Comparison of ENCODE assay signal across 20 cellular contexts in genomic region chr14:102862154-102862772, GRCh38.
A peak's percentile ranks its signal among the peaks of the same experiment; 100 is the strongest.
DNase-seq lines count a peak whose midpoint lies in the region; ATAC-seq, FAIRE-seq and TF ChIP-seq lines count a peak whose summit lies in the region.
"Had no signal": no experiment of that assay in that cellular context is flagged by ENCODE, and none has a peak within 500 bp of the region (broad histone marks: within the 10 kb centered on the region; RNA-seq: fewer than 3 reads in every experiment).

No MANE protein-coding gene starts in this region.

- peak; percentile 14 for DNase-seq in MCF 10A (ENCODE audit: unreplicated experiment)
- DNase-seq in mammary epithelial cell: no peak
- DNase-seq in left lung: no peak
- peak; percentile 20 for DNase-seq in small intestine
- no peak for DNase-seq in vagina (ENCODE audit: extremely low spot score in 2 of 2)
- DNase-seq in dermis blood vessel endothelial cell: no peak
- DNase-seq: CD8-positive, alpha-beta T cell; COR-L47; DMS153; DMS79 treated with DMSO at 0.1 percent for 48 hours; EL; GOT3; H9 had no signal

- H3K9me3 ChIP-seq in mammary epithelial cell (replicated peaks; ENCODE audit: insufficient read depth, low read length) (no peaks in the 10 kb centered on the region), left lung (peaks cover 0 to 11% of the 10 kb centered on the region in 2 donors), small intestine (ENCODE audit: control insufficient read depth, low read depth) (peaks cover 1% of the 10 kb centered on the region), vagina (no peaks in the 10 kb centered on the region)
- H3K9me3 ChIP-seq: A549 had no signal

- H4K20me1 ChIP-seq in mammary epithelial cell (ENCODE audit: insufficient read depth, low read length): no peaks in the 10 kb centered on the region

- peaks cover 18% of the 10 kb centered on the region for H3K79me2 ChIP-seq in mammary epithelial cell (ENCODE audit: insufficient read depth, low read length)

- H3K27me3 ChIP-seq in mammary epithelial cell (ENCODE audit: insufficient read depth, low read length) (no peaks in the 10 kb centered on the region), left lung (no peaks in the 10 kb centered on the region), small intestine (ENCODE audit: control insufficient read depth in 2 of 2, insufficient read depth in 2 of 2, low read length in 2 of 2) (no peaks in the 10 kb centered on the region), vagina (no peaks in the 10 kb centered on the region)

- TF ChIP-seq CTCF in MCF 10A (IDR thresholded peaks at IDR 0.05; ENCODE audit: unreplicated experiment) (no peak), mammary epithelial cell (conservative IDR thresholded peaks at IDR 0.05 in 1 of 2, IDR thresholded peaks at IDR 0.05 in 1 of 2; ENCODE audit: extremely low read depth in 1 of 2, insufficient read depth in 1 of 2, low read depth in 1 of 2, low read length in 2 of 2) (no peak), left lung (IDR thresholded peaks at IDR 0.05) (no peak), vagina (IDR thresholded peaks at IDR 0.05) (no peak)

- 100% methylated on average over 3 of the region's 3 CpGs for WGBS in mammary epithelial cell (ENCODE audit: low coverage, missing lambda C conversion rate)
- whole genome bisulfite sequencing in small intestine, 3 donors: 81 to 84% (median 81%) methylated on average over 3 of the region's 3 CpGs

- no peak for FAIRE-seq in small intestine (lab: Jason Lieb, UNC)
- FAIRE-seq: A549, D721Med, G401.6, GM12891 had no signal

- no peak for TF ChIP-seq POLR2A in vagina (IDR thresholded peaks at IDR 0.05)

- H3K9me3 Mint-ChIP-seq in MCF 10A (ENCODE audit: unreplicated experiment): no peaks in the 10 kb centered on the region

- peaks cover 6% of the 10 kb centered on the region for H3K4me1 Mint-ChIP-seq in MCF 10A (ENCODE audit: insufficient read depth, unreplicated experiment)

- intact Hi-C loops in MCF 10A (cut with micrococcal nuclease): loop anchor here (10.0 kb wide), 1 partner anchor 87 kb away; the partner anchor contains the start of gene TRAF3
- intact Hi-C loops in mammary epithelial cell (cut with micrococcal nuclease): no loop called here
- intact Hi-C loops in left lung (cut with DNase I): no loop called here
- intact Hi-C loops in vagina (cut with DNase I): no loop called here

- H3K27ac Mint-ChIP-seq in MCF 10A (ENCODE audit: low read depth, unreplicated experiment): peak overlapping the region; percentile 53
- H3K27ac Mint-ChIP-seq: CD8-positive, alpha-beta T cell; H9 had no signal

- in situ Hi-C loops in mammary epithelial cell (cut with MboI; ENCODE audit: low sequenced_read_pairs in 2 of 2): no loop called here

- H3K4me3 Mint-ChIP-seq in MCF 10A (ENCODE audit: unreplicated experiment): no peak overlapping the region
- H3K4me3 Mint-ChIP-seq: CD14-positive monocyte; CD8-positive, alpha-beta T cell; H9 had no signal

- POLR2A ChIA-PET in MCF 10A (lab: Yijun Ruan, JAX): no interaction called here

- H3K4me2 ChIP-seq in mammary epithelial cell (ENCODE audit: insufficient read depth, low read depth, low read length): no peak overlapping the region
- H3K4me2 ChIP-seq: A549 had no signal

- H3K36me3 ChIP-seq in mammary epithelial cell (ENCODE audit: insufficient read depth, low read length): no peaks in the 10 kb centered on the region
- no peaks in the 10 kb centered on the region for H3K36me3 ChIP-seq in left lung
- H3K36me3 ChIP-seq in small intestine (ENCODE audit: control insufficient read depth in 2 of 2, insufficient read depth in 2 of 2, low read length in 2 of 2): peaks cover 0 to 2% of the 10 kb centered on the region in 2 donors
- no peaks in the 10 kb centered on the region for H3K36me3 ChIP-seq in vagina

- dilution Hi-C loops in mammary epithelial cell (cut with HindIII; ENCODE audit: low sequenced_read_pairs): no loop called here

- H3K27me3 Mint-ChIP-seq in MCF 10A (ENCODE audit: insufficient read depth, unreplicated experiment): no peaks in the 10 kb centered on the region

- H2AFZ ChIP-seq in mammary epithelial cell (ENCODE audit: low read depth, low read length): no peak overlapping the region

- no peak overlapping the region for H3K4me3 ChIP-seq in mammary epithelial cell (replicated peaks in 1 of 3; ENCODE audit: insufficient read depth in 1 of 3, low read depth in 2 of 3, low read length in 3 of 3)
- no peak overlapping the region for H3K4me3 ChIP-seq in left lung
- no peak overlapping the region for H3K4me3 ChIP-seq in small intestine (ENCODE audit: low read depth in 1 of 2, low read length in 2 of 2)
- no peak overlapping the region for H3K4me3 ChIP-seq in vagina
- H3K4me3 ChIP-seq: A549 had no signal

- H3K9ac ChIP-seq in mammary epithelial cell (ENCODE audit: insufficient read depth, low read length): no peak overlapping the region

- peaks cover 11% of the 10 kb centered on the region for H3K36me3 Mint-ChIP-seq in MCF 10A (ENCODE audit: insufficient read depth, unreplicated experiment)

- H3K4me1 ChIP-seq in mammary epithelial cell (ENCODE audit: insufficient read depth, low read length) (no peaks in the 10 kb centered on the region), left lung (no peaks in the 10 kb centered on the region), small intestine (ENCODE audit: control insufficient read depth in 2 of 2, insufficient read depth in 1 of 2, low read depth in 1 of 2, low read length in 1 of 2) (no peaks in the 10 kb centered on the region), vagina (no peaks in the 10 kb centered on the region)
- H3K4me1 ChIP-seq: A549 had no signal

- no peak overlapping the region for H3K27ac ChIP-seq in mammary epithelial cell (ENCODE audit: insufficient read depth, low read depth, low read length)
- no peak overlapping the region for H3K27ac ChIP-seq in left lung
- H3K27ac ChIP-seq in small intestine (ENCODE audit: low read depth in 1 of 2, low read length in 1 of 2): no peak overlapping the region
- no peak overlapping the region for H3K27ac ChIP-seq in vagina
- H3K27ac ChIP-seq: A549 had no signal

- no TSS peak for BruUV-seq in MCF 10A (replicated peaks; lab: Mats Ljungman, UMichigan)
- no TSS peak for BruUV-seq in mammary epithelial cell (replicated peaks; lab: Mats Ljungman, UMichigan)

- peak; percentile 75 for ATAC-seq in esophagus mucosa
- ATAC-seq in left lung: peak; percentile 41
- no peak for ATAC-seq in HG02885 (IDR thresholded peaks at IDR 0.05; ENCODE audit: poor library complexity, unreplicated experiment)
- ATAC-seq: A549; CD8-positive, alpha-beta T cell had no signal

- CTCF ChIA-PET in MCF 10A (lab: Yijun Ruan, JAX) (no interaction called here), mammary epithelial cell (lab: Charles Lee; ENCODE audit: low non-redundant PET) (no interaction called here)

Comparison
In these comparisons a context has a peak if more than half of its experiments do, and no peak if none do; other contexts are left out.
1. DNase-seq: peak in MCF 10A (single experiment) and small intestine (single experiment); none in mammary epithelial cell (single experiment), left lung (0 of 2), vagina (0 of 2) and dermis blood vessel endothelial cell (single experiment).